ENCODE assay signal across 1 cellular context in genomic region chr1:20493839-20494608, GRCh38.
TF ChIP-seq lines count a peak whose summit lies in the region.

No MANE protein-coding gene starts in this region.

TF ChIP-seq in K562, 482 proteins besides CTCF, POLR2A, EP300 and RAD21 (continued from another document and continues in another):
- TF ChIP-seq, protein P1, sequence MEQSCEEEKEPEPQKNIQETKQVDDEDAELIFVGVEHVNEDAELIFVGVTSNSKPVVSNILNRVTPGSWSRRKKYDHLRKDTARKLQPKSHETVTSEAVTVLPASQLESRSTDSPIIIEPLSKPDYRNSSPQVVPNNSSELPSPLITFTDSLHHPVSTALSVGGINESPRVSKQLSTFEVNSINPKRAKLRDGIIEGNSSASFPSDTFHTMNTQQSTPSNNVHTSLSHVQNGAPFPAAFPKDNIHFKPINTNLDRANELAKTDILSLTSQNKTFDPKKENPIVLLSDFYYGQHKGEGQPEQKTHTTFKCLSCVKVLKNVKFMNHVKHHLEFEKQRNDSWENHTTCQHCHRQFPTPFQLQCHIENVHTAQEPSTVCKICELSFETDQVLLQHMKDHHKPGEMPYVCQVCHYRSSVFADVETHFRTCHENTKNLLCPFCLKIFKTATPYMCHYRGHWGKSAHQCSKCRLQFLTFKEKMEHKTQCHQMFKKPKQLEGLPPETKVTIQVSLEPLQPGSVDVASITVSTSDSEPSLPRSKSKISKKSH (CRISPR knock-in tag; IDR thresholded peaks at IDR 0.05) = no peak
- TF ChIP-seq SAFB (IDR thresholded peaks at IDR 0.05; ENCODE audit: borderline replicate concordance, low read depth, low read length) (peak; percentile 35; the same call in 1 of the 2 replicates), TCF7 (IDR thresholded peaks at IDR 0.05; ENCODE audit: borderline replicate concordance) (no peak), BHLHE40 (IDR thresholded peaks at IDR 0.05; ENCODE audit: low read length) (peak; percentile 73), CTCFL (IDR thresholded peaks at IDR 0.05; ENCODE audit: borderline replicate concordance, insufficient read depth, low read depth, low read length, poor library complexity, severe bottlenecking) (peak; percentile 28), ELF4 (CRISPR knock-in tag; IDR thresholded peaks at IDR 0.05) (peak; percentile 52; the same call in 1 of the 2 replicates), ILK (tag; IDR thresholded peaks at IDR 0.05; ENCODE audit: borderline replicate concordance, low read depth) (no peak), TCF3 (CRISPR knock-in tag; IDR thresholded peaks at IDR 0.05) (no peak), NEUROD1 (IDR thresholded peaks at IDR 0.05; ENCODE audit: borderline replicate concordance, low read depth, low read length, partially characterized antibody) (peak; percentile 48), RBM25 (IDR thresholded peaks at IDR 0.05; ENCODE audit: low read depth, low read length, severe bottlenecking) (no peak), ZNF436 (CRISPR knock-in tag; IDR thresholded peaks at IDR 0.05) (no peak), POLR2G (IDR thresholded peaks at IDR 0.05; ENCODE audit: low read depth, low read length) (no peak), GATAD2B (IDR thresholded peaks at IDR 0.05; ENCODE audit: borderline replicate concordance) (no peak), KLF16 (IDR thresholded peaks at IDR 0.05) (peak; percentile 30; the same call in 1 of the 2 replicates), ZNF77 (CRISPR knock-in tag; IDR thresholded peaks at IDR 0.05) (no peak), ZKSCAN8 (CRISPR knock-in tag; IDR thresholded peaks at IDR 0.05) (no peak), PHF20 (IDR thresholded peaks at IDR 0.05; ENCODE audit: partially characterized antibody) (no peak), NCOR1 (IDR thresholded peaks at IDR 0.05) (no peak), HCFC1 (IDR thresholded peaks at IDR 0.05; ENCODE audit: low read depth, low read length) (peak; percentile 25; the same call in 1 of the 2 replicates), NFRKB (IDR thresholded peaks at IDR 0.05; ENCODE audit: low read depth) (no peak), SETDB1 (IDR thresholded peaks at IDR 0.05; ENCODE audit: low read length) (peak; percentile 52), XRCC5 (IDR thresholded peaks at IDR 0.05; ENCODE audit: low read depth, low read length) (0 out of 2 replicates have a peak, but pooled peaks have one; percentile 78), ZBTB5 (IDR thresholded peaks at IDR 0.05) (no peak), ETV1 (tag; conservative IDR thresholded peaks at IDR 0.05; ENCODE audit: low read depth) (peak; percentile 31; the same call in 1 of the 2 replicates), E2F1 (CRISPR knock-in tag; IDR thresholded peaks at IDR 0.05) (no peak), GATAD2A (IDR thresholded peaks at IDR 0.05) (no peak), ZNF398 (CRISPR knock-in tag; IDR thresholded peaks at IDR 0.05) (no peak), RCOR1 (IDR thresholded peaks at IDR 0.05; ENCODE audit: borderline replicate concordance in 1 of 2, low read depth in 2 of 2, low read length in 2 of 2) (peak in 1 of 2 experiments; percentile 74; a peak in 1 of 4 replicates), PYGO2 (tag; IDR thresholded peaks at IDR 0.05) (no peak)
- TF ChIP-seq, protein P2, sequence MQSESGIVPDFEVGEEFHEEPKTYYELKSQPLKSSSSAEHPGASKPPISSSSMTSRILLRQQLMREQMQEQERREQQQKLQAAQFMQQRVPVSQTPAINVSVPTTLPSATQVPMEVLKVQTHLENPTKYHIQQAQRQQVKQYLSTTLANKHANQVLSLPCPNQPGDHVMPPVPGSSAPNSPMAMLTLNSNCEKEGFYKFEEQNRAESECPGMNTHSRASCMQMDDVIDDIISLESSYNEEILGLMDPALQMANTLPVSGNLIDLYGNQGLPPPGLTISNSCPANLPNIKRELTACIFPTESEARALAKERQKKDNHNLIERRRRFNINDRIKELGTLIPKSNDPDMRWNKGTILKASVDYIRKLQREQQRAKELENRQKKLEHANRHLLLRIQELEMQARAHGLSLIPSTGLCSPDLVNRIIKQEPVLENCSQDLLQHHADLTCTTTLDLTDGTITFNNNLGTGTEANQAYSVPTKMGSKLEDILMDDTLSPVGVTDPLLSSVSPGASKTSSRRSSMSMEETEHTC (IDR thresholded peaks at IDR 0.05) = no peak
- TF ChIP-seq, protein P3, sequence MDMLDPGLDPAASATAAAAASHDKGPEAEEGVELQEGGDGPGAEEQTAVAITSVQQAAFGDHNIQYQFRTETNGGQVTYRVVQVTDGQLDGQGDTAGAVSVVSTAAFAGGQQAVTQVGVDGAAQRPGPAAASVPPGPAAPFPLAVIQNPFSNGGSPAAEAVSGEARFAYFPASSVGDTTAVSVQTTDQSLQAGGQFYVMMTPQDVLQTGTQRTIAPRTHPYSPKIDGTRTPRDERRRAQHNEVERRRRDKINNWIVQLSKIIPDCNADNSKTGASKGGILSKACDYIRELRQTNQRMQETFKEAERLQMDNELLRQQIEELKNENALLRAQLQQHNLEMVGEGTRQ (CRISPR knock-in tag; IDR thresholded peaks at IDR 0.05) = peak; percentile 41; the same call in 1 of the 2 replicates
- TF ChIP-seq, protein P4, sequence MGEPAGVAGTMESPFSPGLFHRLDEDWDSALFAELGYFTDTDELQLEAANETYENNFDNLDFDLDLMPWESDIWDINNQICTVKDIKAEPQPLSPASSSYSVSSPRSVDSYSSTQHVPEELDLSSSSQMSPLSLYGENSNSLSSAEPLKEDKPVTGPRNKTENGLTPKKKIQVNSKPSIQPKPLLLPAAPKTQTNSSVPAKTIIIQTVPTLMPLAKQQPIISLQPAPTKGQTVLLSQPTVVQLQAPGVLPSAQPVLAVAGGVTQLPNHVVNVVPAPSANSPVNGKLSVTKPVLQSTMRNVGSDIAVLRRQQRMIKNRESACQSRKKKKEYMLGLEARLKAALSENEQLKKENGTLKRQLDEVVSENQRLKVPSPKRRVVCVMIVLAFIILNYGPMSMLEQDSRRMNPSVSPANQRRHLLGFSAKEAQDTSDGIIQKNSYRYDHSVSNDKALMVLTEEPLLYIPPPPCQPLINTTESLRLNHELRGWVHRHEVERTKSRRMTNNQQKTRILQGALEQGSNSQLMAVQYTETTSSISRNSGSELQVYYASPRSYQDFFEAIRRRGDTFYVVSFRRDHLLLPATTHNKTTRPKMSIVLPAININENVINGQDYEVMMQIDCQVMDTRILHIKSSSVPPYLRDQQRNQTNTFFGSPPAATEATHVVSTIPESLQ (CRISPR knock-in tag; IDR thresholded peaks at IDR 0.05) = no peak
- TF ChIP-seq, protein P5, sequence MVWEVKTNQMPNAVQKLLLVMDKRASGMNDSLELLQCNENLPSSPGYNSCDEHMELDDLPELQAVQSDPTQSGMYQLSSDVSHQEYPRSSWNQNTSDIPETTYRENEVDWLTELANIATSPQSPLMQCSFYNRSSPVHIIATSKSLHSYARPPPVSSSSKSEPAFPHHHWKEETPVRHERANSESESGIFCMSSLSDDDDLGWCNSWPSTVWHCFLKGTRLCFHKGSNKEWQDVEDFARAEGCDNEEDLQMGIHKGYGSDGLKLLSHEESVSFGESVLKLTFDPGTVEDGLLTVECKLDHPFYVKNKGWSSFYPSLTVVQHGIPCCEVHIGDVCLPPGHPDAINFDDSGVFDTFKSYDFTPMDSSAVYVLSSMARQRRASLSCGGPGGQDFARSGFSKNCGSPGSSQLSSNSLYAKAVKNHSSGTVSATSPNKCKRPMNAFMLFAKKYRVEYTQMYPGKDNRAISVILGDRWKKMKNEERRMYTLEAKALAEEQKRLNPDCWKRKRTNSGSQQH (CRISPR knock-in tag; IDR thresholded peaks at IDR 0.05) = no peak
- TF ChIP-seq, protein P6, sequence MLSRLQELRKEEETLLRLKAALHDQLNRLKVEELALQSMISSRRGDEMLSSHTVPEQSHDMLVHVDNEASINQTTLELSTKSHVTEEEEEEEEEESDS (CRISPR knock-in tag; IDR thresholded peaks at IDR 0.05) = no peak
- TF ChIP-seq, protein P7, sequence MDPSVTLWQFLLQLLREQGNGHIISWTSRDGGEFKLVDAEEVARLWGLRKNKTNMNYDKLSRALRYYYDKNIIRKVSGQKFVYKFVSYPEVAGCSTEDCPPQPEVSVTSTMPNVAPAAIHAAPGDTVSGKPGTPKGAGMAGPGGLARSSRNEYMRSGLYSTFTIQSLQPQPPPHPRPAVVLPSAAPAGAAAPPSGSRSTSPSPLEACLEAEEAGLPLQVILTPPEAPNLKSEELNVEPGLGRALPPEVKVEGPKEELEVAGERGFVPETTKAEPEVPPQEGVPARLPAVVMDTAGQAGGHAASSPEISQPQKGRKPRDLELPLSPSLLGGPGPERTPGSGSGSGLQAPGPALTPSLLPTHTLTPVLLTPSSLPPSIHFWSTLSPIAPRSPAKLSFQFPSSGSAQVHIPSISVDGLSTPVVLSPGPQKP (CRISPR knock-in tag; IDR thresholded peaks at IDR 0.05) = no peak
- TF ChIP-seq, protein P8, sequence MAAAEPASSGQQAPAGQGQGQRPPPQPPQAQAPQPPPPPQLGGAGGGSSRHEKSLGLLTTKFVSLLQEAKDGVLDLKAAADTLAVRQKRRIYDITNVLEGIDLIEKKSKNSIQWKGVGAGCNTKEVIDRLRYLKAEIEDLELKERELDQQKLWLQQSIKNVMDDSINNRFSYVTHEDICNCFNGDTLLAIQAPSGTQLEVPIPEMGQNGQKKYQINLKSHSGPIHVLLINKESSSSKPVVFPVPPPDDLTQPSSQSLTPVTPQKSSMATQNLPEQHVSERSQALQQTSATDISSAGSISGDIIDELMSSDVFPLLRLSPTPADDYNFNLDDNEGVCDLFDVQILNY (CRISPR knock-in tag; IDR thresholded peaks at IDR 0.05) = no peak
- TF ChIP-seq, protein P9, sequence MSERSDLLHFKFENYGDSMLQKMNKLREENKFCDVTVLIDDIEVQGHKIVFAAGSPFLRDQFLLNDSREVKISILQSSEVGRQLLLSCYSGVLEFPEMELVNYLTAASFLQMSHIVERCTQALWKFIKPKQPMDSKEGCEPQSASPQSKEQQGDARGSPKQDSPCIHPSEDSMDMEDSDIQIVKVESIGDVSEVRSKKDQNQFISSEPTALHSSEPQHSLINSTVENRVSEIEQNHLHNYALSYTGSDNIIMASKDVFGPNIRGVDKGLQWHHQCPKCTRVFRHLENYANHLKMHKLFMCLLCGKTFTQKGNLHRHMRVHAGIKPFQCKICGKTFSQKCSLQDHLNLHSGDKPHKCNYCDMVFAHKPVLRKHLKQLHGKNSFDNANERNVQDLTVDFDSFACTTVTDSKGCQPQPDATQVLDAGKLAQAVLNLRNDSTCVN (CRISPR knock-in tag; IDR thresholded peaks at IDR 0.05) = no peak
- TF ChIP-seq, protein P10, sequence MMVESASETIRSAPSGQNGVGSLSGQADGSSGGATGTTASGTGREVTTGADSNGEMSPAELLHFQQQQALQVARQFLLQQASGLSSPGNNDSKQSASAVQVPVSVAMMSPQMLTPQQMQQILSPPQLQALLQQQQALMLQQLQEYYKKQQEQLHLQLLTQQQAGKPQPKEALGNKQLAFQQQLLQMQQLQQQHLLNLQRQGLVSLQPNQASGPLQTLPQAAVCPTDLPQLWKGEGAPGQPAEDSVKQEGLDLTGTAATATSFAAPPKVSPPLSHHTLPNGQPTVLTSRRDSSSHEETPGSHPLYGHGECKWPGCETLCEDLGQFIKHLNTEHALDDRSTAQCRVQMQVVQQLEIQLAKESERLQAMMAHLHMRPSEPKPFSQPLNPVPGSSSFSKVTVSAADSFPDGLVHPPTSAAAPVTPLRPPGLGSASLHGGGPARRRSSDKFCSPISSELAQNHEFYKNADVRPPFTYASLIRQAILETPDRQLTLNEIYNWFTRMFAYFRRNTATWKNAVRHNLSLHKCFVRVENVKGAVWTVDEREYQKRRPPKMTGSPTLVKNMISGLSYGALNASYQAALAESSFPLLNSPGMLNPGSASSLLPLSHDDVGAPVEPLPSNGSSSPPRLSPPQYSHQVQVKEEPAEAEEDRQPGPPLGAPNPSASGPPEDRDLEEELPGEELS (CRISPR knock-in tag; IDR thresholded peaks at IDR 0.05; ENCODE audit: borderline replicate concordance) = 0 out of 2 replicates have a peak, but pooled peaks have one; percentile 32
